ENCODE assay signal across 8 cellular contexts in genomic region chr4:42568610-42569207, GRCh38.
DNase-seq lines count a peak whose midpoint lies in the region; ATAC-seq, FAIRE-seq and TF ChIP-seq lines count a peak whose summit lies in the region.

No MANE protein-coding gene starts in this region.

- in situ Hi-C loops in K562 (cut with MboI): loop anchor here (10.0 kb wide), 1 partner anchor 306 kb away; no protein-coding TSS in a partner anchor

- no peak overlapping the region for H3K4me3 ChIP-seq in K562
- H3K4me3 ChIP-seq in iPS DF 6.9 (ENCODE audit: low read length): no peak overlapping the region

- H3K9me3 ChIP-seq in K562 (replicated peaks; ENCODE audit: control insufficient read depth, insufficient read depth, low read depth, low read length) (no peaks in the 10 kb centered on the region), iPS DF 6.9 (ENCODE audit: control insufficient read depth, insufficient read depth, low read length) (no peaks in the 10 kb centered on the region)

- POLR2A ChIA-PET in K562 (lab: Yijun Ruan, JAX): interaction anchor here (0.6 kb wide), 1 partner anchor 1010 kb away, joined by 3 read pairs; no protein-coding TSS in a partner anchor

- no peak for TF ChIP-seq EP300 in K562 (IDR thresholded peaks at IDR 0.05; ENCODE audit: low read length)

- H3K36me3 ChIP-seq in K562 (ENCODE audit: control insufficient read depth, insufficient read depth, low read length) (no peaks in the 10 kb centered on the region), iPS DF 6.9 (ENCODE audit: control insufficient read depth, insufficient read depth, low read length) (no peaks in the 10 kb centered on the region)

- TF ChIP-seq POLR2A in K562 (conservative IDR thresholded peaks at IDR 0.05): no peak

- intact Hi-C loops in K562 (cut with micrococcal nuclease): loop anchor here (1.0 kb wide), 1 partner anchor 297 kb away; no protein-coding TSS in a partner anchor

- H3K4me1 ChIP-seq in K562 (replicated peaks in 1 of 2; ENCODE audit: control insufficient read depth in 2 of 2, insufficient read depth in 2 of 2, low read length in 2 of 2) (no peaks in the 10 kb centered on the region), iPS DF 6.9 (ENCODE audit: control insufficient read depth, insufficient read depth, low read length) (no peaks in the 10 kb centered on the region)

- H3K27ac ChIP-seq in K562 (ENCODE audit: extremely low read depth, low read depth, low read length) (no peak overlapping the region), iPS DF 6.9 (ENCODE audit: low read length) (no peak overlapping the region)

- H3K27me3 ChIP-seq in K562 (ENCODE audit: control insufficient read depth in 2 of 2, insufficient read depth in 2 of 2, low read length in 2 of 2) (no peaks in the 10 kb centered on the region; a peak in 1 of 5 replicates), iPS DF 6.9 (ENCODE audit: control insufficient read depth, insufficient read depth, low read length) (no peaks in the 10 kb centered on the region; the same call in 1 of the 2 replicates)

- peak; percentile 18 for DNase-seq in 8988T
- DNase-seq in NCI-H1694 treated with DMSO at 0.1 percent for 48 hours (lab: John Stamatoyannopoulos, UW): peak; percentile 68
- peak; percentile 44 for DNase-seq in T-helper 9 cell
- DNase-seq in K562 (ENCODE audit: extremely low read depth in 1 of 4, low spot score in 3 of 4): peak; percentile 30 to 73 (median 38)
- DNase-seq in iPS DF 6.9 (ENCODE audit: low read depth, low spot score): peak; percentile 55
- peak; percentile 15 to 63 (median 50) for DNase-seq in stimulated activated CD4-positive, alpha-beta T cell treated with anti-CD3 and anti-CD28 coated beads, Interleukin-12 subunit alpha, Interleukin-12 subunit beta, amount 100 ng/mL, for 48 hours (ENCODE audit: low read depth in 2 of 3, low spot score in 1 of 3)

- peak; percentile 63 to 73 for TF ChIP-seq RAD21 in K562 (CRISPR knock-in tag; conservative IDR thresholded peaks at IDR 0.05 in 1 of 2, IDR thresholded peaks at IDR 0.05 in 1 of 2)

- no peak overlapping the region for H3K9ac ChIP-seq in K562 (ENCODE audit: insufficient read depth in 1 of 2, low read depth in 2 of 2, low read length in 2 of 2)

- CTCF ChIA-PET in K562 (lab: Yijun Ruan, JAX; ENCODE audit: low intra/inter-chr PET ratio): interaction anchor here (1.8 kb wide), 1 partner anchor 296 kb away, joined by 20 read pairs; no protein-coding TSS in a partner anchor

- H3K4me2 ChIP-seq in K562 (ENCODE audit: insufficient read depth, low read length): no peak overlapping the region

- no peaks in the 10 kb centered on the region; the same call in 1 of the 2 replicates for H4K20me1 ChIP-seq in K562 (replicated peaks; ENCODE audit: control insufficient read depth, insufficient read depth, low read length)

- peak; percentile 88 for FAIRE-seq in K562 (lab: Jason Lieb, UNC)

- TF ChIP-seq CTCF in K562 (IDR thresholded peaks at IDR 0.05 in 2 of 3, conservative IDR thresholded peaks at IDR 0.05 in 1 of 3; ENCODE audit: insufficient read depth in 2 of 3, low read depth in 1 of 3, low read length in 3 of 3): peak; percentile 50 to 72 (median 57); a peak in 5 of 6 replicates

- H3K9me1 ChIP-seq in K562 (ENCODE audit: control insufficient read depth, insufficient read depth, low read length): no peaks in the 10 kb centered on the region

- 0% methylated on average over 4 of the region's 4 CpGs for WGBS in K562 (ENCODE audit: insufficient coverage, low coverage, missing lambda C conversion rate)
- WGBS in iPS DF 6.9 (ENCODE audit: insufficient coverage, insufficient read length): no CpG with 5 or more reads among the region's 4 CpGs

- H3K79me2 ChIP-seq in K562 (ENCODE audit: control insufficient read depth, insufficient read depth, low read length): no peaks in the 10 kb centered on the region

- no TSS peak for BruUV-seq in K562 (replicated peaks; lab: Mats Ljungman, UMichigan)

- ATAC-seq in GM18502 (IDR thresholded peaks at IDR 0.05; ENCODE audit: poor library complexity, unreplicated experiment) (peak; percentile 97), HG02885 (IDR thresholded peaks at IDR 0.05; ENCODE audit: poor library complexity, unreplicated experiment) (peak; percentile 98), K562 (peak; percentile 94)

- no peak overlapping the region; the same call in 1 of the 2 replicates for H2AFZ ChIP-seq in K562 (ENCODE audit: low read depth, low read length)

TF ChIP-seq in K562, 482 proteins besides CTCF, POLR2A, EP300 and RAD21:
- TF ChIP-seq, protein P1, sequence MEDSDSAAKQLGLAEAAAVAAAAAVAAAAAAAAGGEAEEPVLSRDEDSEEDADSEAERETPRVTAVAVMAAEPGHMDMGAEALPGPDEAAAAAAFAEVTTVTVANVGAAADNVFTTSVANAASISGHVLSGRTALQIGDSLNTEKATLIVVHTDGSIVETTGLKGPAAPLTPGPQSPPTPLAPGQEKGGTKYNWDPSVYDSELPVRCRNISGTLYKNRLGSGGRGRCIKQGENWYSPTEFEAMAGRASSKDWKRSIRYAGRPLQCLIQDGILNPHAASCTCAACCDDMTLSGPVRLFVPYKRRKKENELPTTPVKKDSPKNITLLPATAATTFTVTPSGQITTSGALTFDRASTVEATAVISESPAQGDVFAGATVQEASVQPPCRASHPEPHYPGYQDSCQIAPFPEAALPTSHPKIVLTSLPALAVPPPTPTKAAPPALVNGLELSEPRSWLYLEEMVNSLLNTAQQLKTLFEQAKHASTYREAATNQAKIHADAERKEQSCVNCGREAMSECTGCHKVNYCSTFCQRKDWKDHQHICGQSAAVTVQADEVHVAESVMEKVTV (CRISPR knock-in tag; IDR thresholded peaks at IDR 0.05): peak; percentile 45; the same call in 1 of the 2 replicates
- no peak for TF ChIP-seq GTF2E2 (tag; IDR thresholded peaks at IDR 0.05)
- TF ChIP-seq SMC3 (conservative IDR thresholded peaks at IDR 0.05; ENCODE audit: insufficient read depth, low read depth, low read length): peak; percentile 70
- no peak for TF ChIP-seq CC2D1A (IDR thresholded peaks at IDR 0.05)
TF ChIP-seq in K562: peak in this region for 2.

Comparison
In these comparisons a context has a peak if more than half of its experiments do, and no peak if none do; other contexts are left out.
1. DNase-seq: peak in every context shown above with its lines; median percentile 68 in NCI-H1694 treated with DMSO at 0.1 percent for 48 hours; 55 in iPS DF 6.9; 50 in stimulated activated CD4-positive, alpha-beta T cell treated with anti-CD3 and anti-CD28 coated beads, Interleukin-12 subunit alpha, Interleukin-12 subunit beta, amount 100 ng/mL, for 48 hours; 44 in T-helper 9 cell; 38 in K562; 18 in 8988T.